11 cellular contexts compared by ENCODE assay signal in genomic region chr15:66670698-66671580, GRCh38. TPM values are rescaled to one million over a fixed set of nuclear protein-coding genes. Genes with fewer than 3 reads are reported as not detected.
A peak's percentile ranks its signal among the peaks of the same experiment; 100 is the strongest.
DNase-seq lines count a peak whose midpoint lies in the region; ATAC-seq and TF ChIP-seq lines count a peak whose summit lies in the region.
"Had no signal": no experiment of that assay in that cellular context is flagged by ENCODE, and none has a peak within 500 bp of the region (broad histone marks: within the 10 kb centered on the region; RNA-seq: fewer than 3 reads in every experiment).

No MANE protein-coding gene starts in this region.

- H3K4me2 ChIP-seq in GM23338 (peak overlapping the region; percentile 78), neural progenitor cell (peak overlapping the region; percentile 57)

- peak overlapping the region; percentile 47 for H3K4me3 ChIP-seq in GM23338
- no peak overlapping the region for H3K4me3 ChIP-seq in colonic mucosa
- H3K4me3 ChIP-seq in neural progenitor cell: no peak overlapping the region

- H2AFZ ChIP-seq in GM23338 (peak overlapping the region; percentile 96), neural progenitor cell (replicated peaks) (no peak overlapping the region)

- H3K36me3 ChIP-seq in GM23338 (ENCODE audit: insufficient read depth) (no peaks in the 10 kb centered on the region), colonic mucosa (no peaks in the 10 kb centered on the region), neural progenitor cell (no peaks in the 10 kb centered on the region)

- H3K79me2 ChIP-seq in GM23338 (replicated peaks; ENCODE audit: insufficient read depth) (no peaks in the 10 kb centered on the region), neural progenitor cell (ENCODE audit: low read depth) (no peaks in the 10 kb centered on the region)

- H3K9me3 Mint-ChIP-seq in GM23338 (peaks cover 6% of the 10 kb centered on the region), neural progenitor cell (no peaks in the 10 kb centered on the region)

- peaks cover 25% of the 10 kb centered on the region for H3K4me1 ChIP-seq in GM23338 (ENCODE audit: insufficient read depth)
- H3K4me1 ChIP-seq in colonic mucosa: no peaks in the 10 kb centered on the region
- peaks cover 12% of the 10 kb centered on the region for H3K4me1 ChIP-seq in neural progenitor cell

- no peak for TF ChIP-seq POLR2A in erythroblast (IDR thresholded peaks at IDR 0.05; ENCODE audit: low read length)

- H3K27ac Mint-ChIP-seq in GM23338 (peak overlapping the region; percentile 45; the same call in 1 of the 2 replicates), neural progenitor cell (peak overlapping the region; percentile 43)
- H3K27ac Mint-ChIP-seq: IgD-negative memory B cell had no signal

- H3K36me3 Mint-ChIP-seq in GM23338 (ENCODE audit: low read depth): peaks cover 3% of the 10 kb centered on the region; the same call in 1 of the 3 replicates
- no peaks in the 10 kb centered on the region for H3K36me3 Mint-ChIP-seq in neural progenitor cell
- H3K36me3 Mint-ChIP-seq: IgD-negative memory B cell had no signal

- intact Hi-C loops in colonic mucosa (cut with DNase I): no loop called here
- intact Hi-C loops in sciatic nerve (cut with DNase I): no loop called here

- no peaks in the 10 kb centered on the region for H3K27me3 ChIP-seq in GM23338 (ENCODE audit: insufficient read depth)
- no peaks in the 10 kb centered on the region for H3K27me3 ChIP-seq in colonic mucosa
- H3K27me3 ChIP-seq in neural progenitor cell: no peaks in the 10 kb centered on the region

- H3K4me3 Mint-ChIP-seq in GM23338: peak overlapping the region; percentile 27; the same call in 2 of the 3 replicates
- H3K4me3 Mint-ChIP-seq in neural progenitor cell: no peak overlapping the region
- H3K4me3 Mint-ChIP-seq: IgD-negative memory B cell had no signal

- H3K4me1 Mint-ChIP-seq in GM23338 (peaks cover 26% of the 10 kb centered on the region), neural progenitor cell (peaks cover 25% of the 10 kb centered on the region)

- TF ChIP-seq CTCF in GM23338 (conservative IDR thresholded peaks at IDR 0.05; ENCODE audit: low read depth in 2 of 2) (no peak), colonic mucosa (IDR thresholded peaks at IDR 0.05) (no peak), neural progenitor cell (IDR thresholded peaks at IDR 0.05) (no peak)

- DNase-seq in GM23338 (ENCODE audit: low spot score) (peak; percentile 92), NCI-H226 (peak; percentile 83), colonic mucosa (peak; percentile 91), neural progenitor cell (ENCODE audit: low spot score) (peak; percentile 76), erythroblast (lab: John Stamatoyannopoulos, UW) (no peak), sciatic nerve (ENCODE audit: low spot score) (no peak), GM03348 (ENCODE audit: low spot score) (no peak)
- DNase-seq: activated CD4-positive, alpha-beta T cell treated with anti-CD3 and anti-CD28 coated beads, Interleukin-2, amount 50 U/mL, for 4 hours; amygdala had no signal

- H3K9ac ChIP-seq in colonic mucosa (ENCODE audit: low read depth in 2 of 2, low read length in 2 of 2): peak overlapping the region in 1 of 2 donors; percentile 53
- H3K9ac ChIP-seq in neural progenitor cell: no peak overlapping the region

- no peaks in the 10 kb centered on the region for H3K9me2 ChIP-seq in GM23338 (ENCODE audit: insufficient read depth)

- H3F3A ChIP-seq in GM23338 (replicated peaks; ENCODE audit: low read depth) (peaks cover 14% of the 10 kb centered on the region), neural progenitor cell (ENCODE audit: low read depth) (peaks cover 22% of the 10 kb centered on the region)

- H3K27me3 Mint-ChIP-seq in GM23338 (ENCODE audit: insufficient read depth, low read depth, poor library complexity): no peaks in the 10 kb centered on the region
- peaks cover 2% of the 10 kb centered on the region for H3K27me3 Mint-ChIP-seq in neural progenitor cell (ENCODE audit: insufficient read depth, low read depth)

- peak; percentile 78 for ATAC-seq in GM23338
- no peak for ATAC-seq in sciatic nerve
- no peak for ATAC-seq in GM18861 (IDR thresholded peaks at IDR 0.05; ENCODE audit: unreplicated experiment)

- 0 out of 2 replicates have a peak overlapping the region, but pooled peaks have one; percentile 63 for H3K27ac ChIP-seq in GM23338 (ENCODE audit: low read depth)
- H3K27ac ChIP-seq in colonic mucosa: peak overlapping the region; percentile 28
- H3K27ac ChIP-seq in neural progenitor cell: no peak overlapping the region

- H3K9me3 ChIP-seq in colonic mucosa: no peaks in the 10 kb centered on the region
- H3K9me3 ChIP-seq in neural progenitor cell (ENCODE audit: low read depth): no peaks in the 10 kb centered on the region

- H4K20me1 ChIP-seq in GM23338 (replicated peaks; ENCODE audit: insufficient read depth) (no peaks in the 10 kb centered on the region), neural progenitor cell (ENCODE audit: low read depth) (no peaks in the 10 kb centered on the region)

TF ChIP-seq in GM23338, 12 proteins besides CTCF, POLR2A, EP300 and RAD21:
- TF ChIP-seq POLR2AphosphoS5 (IDR thresholded peaks at IDR 0.05; ENCODE audit: low read depth): peak; percentile 30; the same call in 1 of the 2 replicates
- no peak for TF ChIP-seq NANOG (IDR thresholded peaks at IDR 0.05; ENCODE audit: borderline replicate concordance)
TF ChIP-seq in GM23338: peak in this region for 1.

RNA-seq across cellular contexts. Expression of gene SMAD6, which starts 31.1 kb away (rescaled TPM):
- total RNA-seq in GM23338 (2014; rRNA removed; shearing (Covaris generic)): 11.9 and 15.7 TPM in 2 replicates
- 1.6 and 2.1 TPM in 2 replicates for polyA plus RNA-seq in GM23338 (2016; fragmentation: Nextera tagmentation; extraction: Ambion mirVana)
- total RNA-seq in colonic mucosa (10 to 100 TPM in 1 of 2 donors, 1 to 10 TPM in 1; 9.4 to 22.0 TPM), neural progenitor cell (ENCODE audit: low replicate concordance) (3.4 and 9.4 TPM in 2 replicates), sciatic nerve (62.4 TPM)
- polyA plus RNA-seq: IgD-negative memory B cell had no signal

Comparison
In these comparisons a context has a peak if more than half of its experiments do, and no peak if none do; other contexts are left out.
1. DNase-seq: peak in GM23338 (single experiment), NCI-H226 (single experiment), colonic mucosa (single experiment) and neural progenitor cell (single experiment); none in erythroblast (0 of 2), sciatic nerve (single experiment) and GM03348 (single experiment).